8 cellular contexts compared by ENCODE assay signal in the genomic region with DNA sequence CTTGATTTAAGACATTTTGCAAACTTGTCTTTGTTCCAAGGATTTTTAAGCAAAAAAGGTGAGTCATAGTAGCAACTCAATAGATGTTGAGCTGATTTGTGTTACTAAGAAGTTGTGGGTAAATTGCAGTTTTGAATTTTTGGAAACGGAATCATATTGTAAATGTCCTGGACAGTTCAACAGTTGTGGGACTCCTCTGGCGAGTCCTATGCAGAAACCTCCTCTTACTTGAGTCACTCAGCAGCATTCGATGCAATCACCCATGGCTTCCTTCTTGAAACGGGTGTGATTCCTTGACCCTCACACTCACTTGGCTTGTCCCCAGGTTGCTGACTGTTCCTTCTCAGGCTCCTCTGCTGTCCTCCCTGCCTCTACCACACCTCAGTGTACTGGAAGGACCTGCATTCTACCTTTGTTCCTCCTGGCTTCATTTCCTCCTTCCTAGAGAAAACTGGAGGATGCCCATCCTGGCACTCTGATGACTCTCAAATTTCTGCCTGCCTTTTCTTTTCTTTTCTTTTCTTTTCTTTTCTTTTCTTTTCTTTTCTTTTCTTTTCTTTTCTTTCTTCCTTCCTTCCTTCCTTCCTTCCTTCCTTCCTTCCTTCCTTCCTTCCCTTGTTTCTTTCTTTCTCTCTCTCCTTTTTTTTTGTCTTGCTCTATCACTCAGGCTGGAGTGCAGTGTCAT. TPM values are rescaled to one million over a fixed set of nuclear protein-coding genes. Genes with fewer than 3 reads are reported as not detected.
DNase-seq lines count a peak whose midpoint lies in the region; ATAC-seq and TF ChIP-seq lines count a peak whose summit lies in the region.

No MANE protein-coding gene starts in this region.

- TF ChIP-seq POLR2A in tibial nerve (IDR thresholded peaks at IDR 0.05) (no peak), spleen (IDR thresholded peaks at IDR 0.05) (no peak)

- H3K4me3 Mint-ChIP-seq in activated CD4-positive, alpha-beta memory T cell treated with anti-CD3 and anti-CD28 coated beads, Interleukin-2, amount 10 ng/mL, durations not matched to agents 7 days and 5 days: no peak overlapping the region

- H3K27ac Mint-ChIP-seq in activated CD4-positive, alpha-beta memory T cell treated with anti-CD3 and anti-CD28 coated beads, Interleukin-2, amount 10 ng/mL, durations not matched to agents 7 days and 5 days: no peak overlapping the region

- H3K27me3 ChIP-seq in BLaER1: no peaks in the 10 kb centered on the region
- peaks cover 4% of the 10 kb centered on the region; the same call in 1 of the 2 replicates for H3K27me3 ChIP-seq in HUES6 (ENCODE audit: control insufficient read depth, insufficient read depth, low read length)
- H3K27me3 ChIP-seq in brain microvascular endothelial cell (replicated peaks): no peaks in the 10 kb centered on the region
- H3K27me3 ChIP-seq in tibial nerve: no peaks in the 10 kb centered on the region
- peaks cover 0 to 8% (median 0%) of the 10 kb centered on the region in 7 donors for H3K27me3 ChIP-seq in spleen (replicated peaks in 1 of 7)

- peak; percentile 80 for ATAC-seq in omental fat pad (ENCODE audit: low FRiP score)

- intact Hi-C loops in spleen (cut with DNase I; ENCODE audit: low total_unique reads): no loop called here

- 58 to 61% methylated on average over 4 of the region's 4 CpGs for WGBS in tibial nerve, 2 donors
- whole genome bisulfite sequencing in spleen, 5 donors: 46 to 70% (median 55%) methylated on average over 4 of the region's 4 CpGs

- CTCF ChIA-PET in activated CD4-positive, alpha-beta memory T cell treated with anti-CD3 and anti-CD28 coated beads, Interleukin-2, amount 10 ng/mL, durations not matched to agents 7 days and 5 days (lab: Charles Lee): interaction anchor here (0.6 kb wide), 1 partner anchor 67 kb away, joined by 3 read pairs; no protein-coding TSS in a partner anchor

- no peaks in the 10 kb centered on the region for H3K9me3 Mint-ChIP-seq in activated CD4-positive, alpha-beta memory T cell treated with anti-CD3 and anti-CD28 coated beads, Interleukin-2, amount 10 ng/mL, durations not matched to agents 7 days and 5 days

- H3K9ac ChIP-seq in BLaER1: no peak overlapping the region
- peak overlapping the region; percentile 1 for H3K9ac ChIP-seq in HUES6 (ENCODE audit: low read length)

- in situ Hi-C loops in brain microvascular endothelial cell (cut with HindIII; ENCODE audit: low pct_ligation_motif_present, low sequenced_read_pairs): no loop called here

- H3K27me3 Mint-ChIP-seq in activated CD4-positive, alpha-beta memory T cell treated with anti-CD3 and anti-CD28 coated beads, Interleukin-2, amount 10 ng/mL, durations not matched to agents 7 days and 5 days: peaks cover 3% of the 10 kb centered on the region

- no peaks in the 10 kb centered on the region for H3K36me3 ChIP-seq in BLaER1
- H3K36me3 ChIP-seq in HUES6 (ENCODE audit: control insufficient read depth, insufficient read depth, low read length): no peaks in the 10 kb centered on the region
- H3K36me3 ChIP-seq in brain microvascular endothelial cell (replicated peaks): no peaks in the 10 kb centered on the region
- H3K36me3 ChIP-seq in tibial nerve: no peaks in the 10 kb centered on the region
- H3K36me3 ChIP-seq in spleen: no peaks in the 10 kb centered on the region

- H3K36me3 Mint-ChIP-seq in activated CD4-positive, alpha-beta memory T cell treated with anti-CD3 and anti-CD28 coated beads, Interleukin-2, amount 10 ng/mL, durations not matched to agents 7 days and 5 days (ENCODE audit: low read depth): no peaks in the 10 kb centered on the region

- H3K4me1 ChIP-seq in BLaER1: peaks cover 31% of the 10 kb centered on the region
- H3K4me1 ChIP-seq in HUES6 (ENCODE audit: control insufficient read depth, insufficient read depth, low read length): peaks cover 23% of the 10 kb centered on the region
- H3K4me1 ChIP-seq in tibial nerve: peaks cover 0 to 22% (median 11%) of the 10 kb centered on the region in 4 donors
- H3K4me1 ChIP-seq in spleen: peaks cover 6 to 23% (median 17%) of the 10 kb centered on the region in 6 donors

- peaks cover 29% of the 10 kb centered on the region for H3K4me1 Mint-ChIP-seq in activated CD4-positive, alpha-beta memory T cell treated with anti-CD3 and anti-CD28 coated beads, Interleukin-2, amount 10 ng/mL, durations not matched to agents 7 days and 5 days

- peak overlapping the region; percentile 86 for H3K4me2 ChIP-seq in BLaER1

- no peak overlapping the region for H3K4me3 ChIP-seq in BLaER1
- no peak overlapping the region for H3K4me3 ChIP-seq in HUES6 (ENCODE audit: low read depth, low read length)
- H3K4me3 ChIP-seq in brain microvascular endothelial cell (ENCODE audit: low read depth, low read length): no peak overlapping the region
- H3K4me3 ChIP-seq in tibial nerve: no peak overlapping the region
- peak overlapping the region in 1 of 8 donors; percentile 10 for H3K4me3 ChIP-seq in spleen

- no peaks in the 10 kb centered on the region for H4K20me1 ChIP-seq in BLaER1

- H3K27ac ChIP-seq in BLaER1: no peak overlapping the region
- no peak overlapping the region for H3K27ac ChIP-seq in HUES6 (ENCODE audit: low read depth, low read length)
- no peak overlapping the region for H3K27ac ChIP-seq in brain microvascular endothelial cell
- H3K27ac ChIP-seq in tibial nerve: no peak overlapping the region
- H3K27ac ChIP-seq in spleen: peak overlapping the region in 1 of 8 donors; percentile 67

- H3K9me3 ChIP-seq in BLaER1 (no peaks in the 10 kb centered on the region), HUES6 (ENCODE audit: control insufficient read depth, insufficient read depth, low read depth, low read length) (no peaks in the 10 kb centered on the region), tibial nerve (no peaks in the 10 kb centered on the region), spleen (no peaks in the 10 kb centered on the region)

- POLR2A ChIA-PET in activated CD4-positive, alpha-beta memory T cell treated with anti-CD3 and anti-CD28 coated beads, Interleukin-2, amount 10 ng/mL, durations not matched to agents 7 days and 5 days (lab: Charles Lee): no interaction called here

- no peak for TF ChIP-seq EP300 in tibial nerve (IDR thresholded peaks at IDR 0.05)

- TF ChIP-seq CTCF in brain microvascular endothelial cell (IDR thresholded peaks at IDR 0.05; ENCODE audit: low read depth, low read length, missing control alignments): no peak
- no peak for TF ChIP-seq CTCF in omental fat pad (IDR thresholded peaks at IDR 0.05)
- TF ChIP-seq CTCF in tibial nerve (IDR thresholded peaks at IDR 0.05): no peak
- TF ChIP-seq CTCF in spleen (IDR thresholded peaks at IDR 0.05 in 8 of 11, conservative IDR thresholded peaks at IDR 0.05 in 3 of 11): no peak

- DNase-seq in brain microvascular endothelial cell (peak; percentile 63), omental fat pad (ENCODE audit: low spot score) (no peak), tibial nerve (ENCODE audit: low spot score in 2 of 2) (no peak), spleen (no peak)
- DNase-seq in effector CD4-positive, alpha-beta T cell: no peak
- DNase-seq in activated CD4-positive, alpha-beta memory T cell treated with anti-CD3 and anti-CD28 coated beads, Interleukin-2, amount 10 ng/mL, durations not matched to agents 7 days and 5 days: no peak

RNA-seq across cellular contexts. Expression of a gene that starts 52.8 kb away (rescaled TPM):
- total RNA-seq in omental fat pad (1 to 10 TPM in 3 of 4 donors, under 1 TPM in 1; 0.84 to 5.8 (median 2.9) TPM), tibial nerve (1 to 10 TPM; 1.3 to 5.7 (median 2.3) TPM), spleen (1 to 10 TPM; 4.3 to 7.7 (median 6.4) TPM)
- total RNA-seq in activated CD4-positive, alpha-beta memory T cell treated with anti-CD3 and anti-CD28 coated beads, Interleukin-2, amount 10 ng/mL, durations not matched to agents 7 days and 5 days: under 1 TPM; 0.13 to 0.58 TPM
- under 1 TPM; 0.22 to 0.93 (median 0.71) TPM for polyA plus RNA-seq in spleen
